Comparison of ENCODE assay signal across 17 cellular contexts in the genomic region with DNA sequence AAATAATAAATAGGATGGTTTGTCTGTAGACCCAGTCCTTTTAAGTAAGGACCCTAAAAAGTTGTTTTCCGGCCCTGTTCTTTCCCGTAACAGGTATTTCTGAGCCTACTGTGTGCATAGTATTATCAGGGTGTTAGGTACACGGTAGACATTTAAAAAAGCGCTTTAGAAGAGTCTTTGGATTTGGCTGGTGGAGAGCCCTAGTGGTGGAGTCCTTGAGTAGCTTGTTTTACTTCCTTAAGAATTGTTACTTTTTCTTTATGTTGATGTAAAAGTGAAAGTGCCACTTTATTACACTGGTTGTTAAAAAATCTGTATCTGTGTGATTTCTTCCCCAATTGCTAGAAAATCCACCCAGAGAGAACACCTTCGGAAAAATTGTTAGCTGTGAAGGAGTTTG. TPM values are rescaled to one million over a fixed set of nuclear protein-coding genes. Genes with fewer than 3 reads are reported as not detected.
DNase-seq lines count a peak whose midpoint lies in the region; ATAC-seq and TF ChIP-seq lines count a peak whose summit lies in the region.
"Had no signal": no experiment of that assay in that cellular context is flagged by ENCODE, and none has a peak within 500 bp of the region (broad histone marks: within the 10 kb centered on the region; RNA-seq: fewer than 3 reads in every experiment).

No MANE protein-coding gene starts in this region.

- peaks cover 14% of the 10 kb centered on the region for H3K36me3 Mint-ChIP-seq in osteocyte (ENCODE audit: unreplicated experiment)

- TF ChIP-seq CTCF in epithelial cell of proximal tubule (conservative IDR thresholded peaks at IDR 0.05; ENCODE audit: low read depth, low read length) (peak; percentile 29), osteocyte (IDR thresholded peaks at IDR 0.05) (peak; percentile 35)

- H3K27ac Mint-ChIP-seq in osteocyte (ENCODE audit: unreplicated experiment), result peak overlapping the region; percentile 68
- H3K27ac Mint-ChIP-seq: activated naive CD4-positive, alpha-beta T cell treated with anti-CD3 and anti-CD28 coated beads for 36 hours; natural killer cell had no signal

- peaks cover 39% of the 10 kb centered on the region for H3K4me1 Mint-ChIP-seq in osteocyte (ENCODE audit: unreplicated experiment)
- H3K4me1 Mint-ChIP-seq: natural killer cell had no signal

- H3K9me3 Mint-ChIP-seq in osteocyte (ENCODE audit: unreplicated experiment), result no peaks in the 10 kb centered on the region
- H3K9me3 Mint-ChIP-seq: activated naive CD4-positive, alpha-beta T cell treated with anti-CD3 and anti-CD28 coated beads for 36 hours; CD4-positive, alpha-beta memory T cell; natural killer cell had no signal

- no peaks in the 10 kb centered on the region for H3K27me3 Mint-ChIP-seq in osteocyte (ENCODE audit: unreplicated experiment)
- H3K27me3 Mint-ChIP-seq: CD4-positive, alpha-beta memory T cell had no signal

- DNase-seq in MV-4-11 (lab: John Stamatoyannopoulos, UW), result peak; percentile 27
- DNase-seq in epithelial cell of proximal tubule (ENCODE audit: low read depth), result no peak
- DNase-seq in osteocyte (ENCODE audit: extremely low spot score, unreplicated experiment), result no peak
- no peak for DNase-seq in SKM-1 treated with dmso at 0.1 percent for 144 hours (lab: John Stamatoyannopoulos, UW; ENCODE audit: unreplicated experiment)
- DNase-seq in NCI-H2081 (lab: John Stamatoyannopoulos, UW), result no peak
- DNase-seq in ecto neural progenitor cell (ENCODE audit: low spot score), result no peak
- DNase-seq in SIG-M5 treated with dmso at 0.1 percent for 504 hours (lab: John Stamatoyannopoulos, UW; ENCODE audit: unreplicated experiment), result no peak
- DNase-seq: activated naive CD4-positive, alpha-beta T cell treated with anti-CD3 and anti-CD28 coated beads for 36 hours; CD4-positive, alpha-beta memory T cell; hippocampal formation; KBM-7; natural killer cell; NCI-H1436; NCI-H446 treated with DMSO at 0.1 percent for 48 hours; stimulated activated CD4-positive, alpha-beta T cell treated with anti-CD3 and anti-CD28 coated beads, Interleukin-4, amount 100 ng/mL, for 24 hours; trophoblast cell had no signal

- H3K4me3 ChIP-seq in epithelial cell of proximal tubule (ENCODE audit: low read depth, low read length), result no peak overlapping the region

- ATAC-seq in GM18867 (IDR thresholded peaks at IDR 0.05; ENCODE audit: unreplicated experiment), result peak; percentile 34
- ATAC-seq: natural killer cell had no signal

- peak overlapping the region; percentile 16 for H3K4me3 Mint-ChIP-seq in osteocyte (ENCODE audit: unreplicated experiment)
- H3K4me3 Mint-ChIP-seq: activated naive CD4-positive, alpha-beta T cell treated with anti-CD3 and anti-CD28 coated beads for 36 hours; CD4-positive, alpha-beta memory T cell; natural killer cell had no signal

RNA-seq across cellular contexts. Expression of a gene that starts 36.8 kb away (rescaled TPM):
- total RNA-seq in epithelial cell of proximal tubule (65.6 and 82.2 TPM in 2 replicates), osteocyte (44.7 and 46.8 TPM in 2 replicates)
